Comparison of ENCODE assay signal across 1 cellular context in the genomic region with DNA sequence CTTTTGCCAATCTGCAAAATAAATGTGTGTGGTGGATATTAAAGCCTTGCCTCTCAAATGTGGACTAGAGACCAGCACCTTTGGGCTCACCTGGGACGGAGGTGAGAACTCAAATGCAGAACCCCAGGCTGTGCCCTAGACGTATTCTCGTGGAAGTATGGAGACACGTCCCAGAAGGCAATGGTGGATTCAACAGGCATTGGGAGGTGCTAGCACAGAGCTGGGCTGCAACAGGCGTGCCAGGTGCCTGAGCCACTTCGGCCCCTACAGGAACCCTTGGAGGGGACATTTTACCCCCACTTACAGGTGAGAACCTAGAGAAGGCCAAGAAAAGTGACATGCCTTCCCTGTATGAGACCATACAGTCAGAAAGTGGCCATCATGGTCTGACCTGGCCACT.
TF ChIP-seq lines count a peak whose summit lies in the region.

No MANE protein-coding gene starts in this region.

TF ChIP-seq in HepG2, 621 proteins besides CTCF, POLR2A, EP300 and RAD21:
- 0 out of 2 replicates have a peak, but pooled peaks have one; percentile 13 for TF ChIP-seq SSRP1 (CRISPR knock-in tag; IDR thresholded peaks at IDR 0.05)
- TF ChIP-seq ZNF703 (CRISPR knock-in tag; IDR thresholded peaks at IDR 0.05; ENCODE audit: borderline replicate concordance): 0 out of 2 replicates have a peak, but pooled peaks have one; percentile 26
- TF ChIP-seq, protein P1, sequence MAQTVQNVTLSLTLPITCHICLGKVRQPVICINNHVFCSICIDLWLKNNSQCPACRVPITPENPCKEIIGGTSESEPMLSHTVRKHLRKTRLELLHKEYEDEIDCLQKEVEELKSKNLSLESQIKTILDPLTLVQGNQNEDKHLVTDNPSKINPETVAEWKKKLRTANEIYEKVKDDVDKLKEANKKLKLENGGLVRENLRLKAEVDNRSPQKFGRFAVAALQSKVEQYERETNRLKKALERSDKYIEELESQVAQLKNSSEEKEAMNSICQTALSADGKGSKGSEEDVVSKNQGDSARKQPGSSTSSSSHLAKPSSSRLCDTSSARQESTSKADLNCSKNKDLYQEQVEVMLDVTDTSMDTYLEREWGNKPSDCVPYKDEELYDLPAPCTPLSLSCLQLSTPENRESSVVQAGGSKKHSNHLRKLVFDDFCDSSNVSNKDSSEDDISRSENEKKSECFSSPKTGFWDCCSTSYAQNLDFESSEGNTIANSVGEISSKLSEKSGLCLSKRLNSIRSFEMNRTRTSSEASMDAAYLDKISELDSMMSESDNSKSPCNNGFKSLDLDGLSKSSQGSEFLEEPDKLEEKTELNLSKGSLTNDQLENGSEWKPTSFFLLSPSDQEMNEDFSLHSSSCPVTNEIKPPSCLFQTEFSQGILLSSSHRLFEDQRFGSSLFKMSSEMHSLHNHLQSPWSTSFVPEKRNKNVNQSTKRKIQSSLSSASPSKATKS (CRISPR knock-in tag; IDR thresholded peaks at IDR 0.05): no peak
- TF ChIP-seq KDM5B (CRISPR knock-in tag; IDR thresholded peaks at IDR 0.05; ENCODE audit: borderline replicate concordance): 0 out of 2 replicates have a peak, but pooled peaks have one; percentile 6
- no peak for TF ChIP-seq KDM6A (CRISPR knock-in tag; IDR thresholded peaks at IDR 0.05; ENCODE audit: low read depth)
- TF ChIP-seq ESRRA (CRISPR knock-in tag; IDR thresholded peaks at IDR 0.05; ENCODE audit: low read depth): no peak
- TF ChIP-seq ZFP36 (IDR thresholded peaks at IDR 0.05; ENCODE audit: borderline replicate concordance, low read depth, low read length, partially characterized antibody): no peak
- no peak for TF ChIP-seq FOXA1 (IDR thresholded peaks at IDR 0.05)
- no peak for TF ChIP-seq FOXA1 (CRISPR knock-in tag; IDR thresholded peaks at IDR 0.05)
- TF ChIP-seq PPARG (CRISPR knock-in tag; conservative IDR thresholded peaks at IDR 0.05): no peak
- TF ChIP-seq NRL (CRISPR knock-in tag; IDR thresholded peaks at IDR 0.05; ENCODE audit: borderline replicate concordance): 0 out of 2 replicates have a peak, but pooled peaks have one; percentile 34
- TF ChIP-seq, protein P2, sequence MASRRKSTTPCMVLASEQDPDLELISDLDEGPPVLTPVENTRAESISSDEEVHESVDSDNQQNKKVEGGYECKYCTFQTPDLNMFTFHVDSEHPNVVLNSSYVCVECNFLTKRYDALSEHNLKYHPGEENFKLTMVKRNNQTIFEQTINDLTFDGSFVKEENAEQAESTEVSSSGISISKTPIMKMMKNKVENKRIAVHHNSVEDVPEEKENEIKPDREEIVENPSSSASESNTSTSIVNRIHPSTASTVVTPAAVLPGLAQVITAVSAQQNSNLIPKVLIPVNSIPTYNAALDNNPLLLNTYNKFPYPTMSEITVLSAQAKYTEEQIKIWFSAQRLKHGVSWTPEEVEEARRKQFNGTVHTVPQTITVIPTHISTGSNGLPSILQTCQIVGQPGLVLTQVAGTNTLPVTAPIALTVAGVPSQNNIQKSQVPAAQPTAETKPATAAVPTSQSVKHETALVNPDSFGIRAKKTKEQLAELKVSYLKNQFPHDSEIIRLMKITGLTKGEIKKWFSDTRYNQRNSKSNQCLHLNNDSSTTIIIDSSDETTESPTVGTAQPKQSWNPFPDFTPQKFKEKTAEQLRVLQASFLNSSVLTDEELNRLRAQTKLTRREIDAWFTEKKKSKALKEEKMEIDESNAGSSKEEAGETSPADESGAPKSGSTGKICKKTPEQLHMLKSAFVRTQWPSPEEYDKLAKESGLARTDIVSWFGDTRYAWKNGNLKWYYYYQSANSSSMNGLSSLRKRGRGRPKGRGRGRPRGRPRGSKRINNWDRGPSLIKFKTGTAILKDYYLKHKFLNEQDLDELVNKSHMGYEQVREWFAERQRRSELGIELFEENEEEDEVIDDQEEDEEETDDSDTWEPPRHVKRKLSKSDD (CRISPR knock-in tag; IDR thresholded peaks at IDR 0.05; ENCODE audit: low read depth): no peak
- TF ChIP-seq ZNF121 (CRISPR knock-in tag; IDR thresholded peaks at IDR 0.05): no peak
- TF ChIP-seq, protein P3, sequence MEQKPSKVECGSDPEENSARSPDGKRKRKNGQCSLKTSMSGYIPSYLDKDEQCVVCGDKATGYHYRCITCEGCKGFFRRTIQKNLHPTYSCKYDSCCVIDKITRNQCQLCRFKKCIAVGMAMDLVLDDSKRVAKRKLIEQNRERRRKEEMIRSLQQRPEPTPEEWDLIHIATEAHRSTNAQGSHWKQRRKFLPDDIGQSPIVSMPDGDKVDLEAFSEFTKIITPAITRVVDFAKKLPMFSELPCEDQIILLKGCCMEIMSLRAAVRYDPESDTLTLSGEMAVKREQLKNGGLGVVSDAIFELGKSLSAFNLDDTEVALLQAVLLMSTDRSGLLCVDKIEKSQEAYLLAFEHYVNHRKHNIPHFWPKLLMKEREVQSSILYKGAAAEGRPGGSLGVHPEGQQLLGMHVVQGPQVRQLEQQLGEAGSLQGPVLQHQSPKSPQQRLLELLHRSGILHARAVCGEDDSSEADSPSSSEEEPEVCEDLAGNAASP (CRISPR knock-in tag; IDR thresholded peaks at IDR 0.05; ENCODE audit: borderline replicate concordance): no peak
- no peak for TF ChIP-seq CBFB (CRISPR knock-in tag; IDR thresholded peaks at IDR 0.05)
